ENCODE assay signal across 14 cellular contexts in the genomic region with DNA sequence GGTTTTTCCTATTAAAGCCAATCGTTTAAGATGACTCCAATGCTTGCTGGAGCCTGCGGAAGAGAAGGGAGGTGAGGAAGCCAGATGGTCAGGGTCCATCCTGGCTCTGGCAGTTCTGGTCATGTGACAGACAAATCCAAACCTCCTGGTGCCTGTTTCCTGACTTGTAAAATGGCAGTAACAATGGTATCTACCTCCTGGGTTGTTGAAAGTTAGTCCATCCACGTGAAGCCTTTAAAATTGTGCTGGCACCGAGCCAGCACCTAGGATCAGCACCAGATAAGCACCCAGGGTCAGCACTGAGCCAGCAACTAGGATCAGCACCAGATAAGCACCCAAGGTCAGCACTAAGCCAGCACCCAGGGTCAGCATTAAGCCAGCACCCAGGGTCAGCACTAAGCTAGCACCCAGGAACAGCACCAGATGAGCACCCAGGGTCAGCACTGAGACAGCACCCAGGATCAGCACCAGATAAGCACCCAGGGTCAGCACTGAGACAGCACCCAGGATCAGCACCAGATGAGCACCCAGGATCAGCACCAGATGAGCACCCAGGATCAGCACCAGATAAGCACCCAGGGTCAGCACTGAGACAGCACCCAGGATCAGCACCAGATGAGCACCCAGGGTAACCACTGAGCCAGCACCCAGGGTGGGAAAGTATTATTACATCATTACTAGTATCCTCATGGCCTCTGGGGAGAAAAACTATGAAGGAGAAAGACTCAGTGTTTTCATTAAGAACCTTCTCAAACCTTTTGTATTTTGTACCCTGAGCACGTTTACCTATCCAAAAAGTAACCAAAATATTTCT. TPM values are rescaled to one million over a fixed set of nuclear protein-coding genes. Genes with fewer than 3 reads are reported as not detected.
A peak's percentile ranks its signal among the peaks of the same experiment; 100 is the strongest.
DNase-seq lines count a peak whose midpoint lies in the region; ATAC-seq, FAIRE-seq and TF ChIP-seq lines count a peak whose summit lies in the region.
"Had no signal": no experiment of that assay in that cellular context is flagged by ENCODE, and none has a peak within 500 bp of the region (broad histone marks: within the 10 kb centered on the region; RNA-seq: fewer than 3 reads in every experiment).

No MANE protein-coding gene starts in this region.

- H3K27ac Mint-ChIP-seq in CD14-positive monocyte (peak overlapping the region; percentile 68 to 100 (median 86)), IgD-negative memory B cell (peak overlapping the region in 2 of 3 donors; percentile 53 to 63)
- no peak overlapping the region for H3K27ac Mint-ChIP-seq in activated CD4-positive, alpha-beta T cell treated with anti-CD3 and anti-CD28 coated beads for 36 hours
- H3K27ac Mint-ChIP-seq: activated CD4-positive, alpha-beta memory T cell treated with anti-CD3 and anti-CD28 coated beads, Interleukin-2, amount 10 ng/mL, durations not matched to agents 7 days and 5 days had no signal

- H3K79me2 ChIP-seq in GM12878 (ENCODE audit: control insufficient read depth, insufficient read depth, low read length): peaks cover 42% of the 10 kb centered on the region

- 89% methylated on average over 5 of the region's 5 CpGs for WGBS in GM12878 (ENCODE audit: insufficient coverage, insufficient replicate concordance, low lambda C conversion rate, missing lambda C conversion rate)

- TF ChIP-seq POLR2A in GM12878 (IDR thresholded peaks at IDR 0.05; ENCODE audit: low read depth, low read length): no peak

- no peak for TF ChIP-seq EP300 in GM12878 (IDR thresholded peaks at IDR 0.05; ENCODE audit: borderline replicate concordance in 1 of 2, control insufficient read depth in 1 of 2, low read depth in 2 of 2, low read length in 2 of 2)

- no peaks in the 10 kb centered on the region for H3K27me3 Mint-ChIP-seq in CD14-positive monocyte (ENCODE audit: low read depth in 3 of 3)
- H3K27me3 Mint-ChIP-seq in IgD-negative memory B cell: no peaks in the 10 kb centered on the region
- no peaks in the 10 kb centered on the region for H3K27me3 Mint-ChIP-seq in activated CD4-positive, alpha-beta T cell treated with anti-CD3 and anti-CD28 coated beads for 36 hours
- H3K27me3 Mint-ChIP-seq: activated CD4-positive, alpha-beta memory T cell treated with anti-CD3 and anti-CD28 coated beads, Interleukin-2, amount 10 ng/mL, durations not matched to agents 7 days and 5 days had no signal

- H3K4me1 Mint-ChIP-seq in CD14-positive monocyte (peaks cover 94% of the 10 kb centered on the region), IgD-negative memory B cell (peaks cover 30 to 36% (median 34%) of the 10 kb centered on the region in 3 donors)
- H3K4me1 Mint-ChIP-seq in activated CD4-positive, alpha-beta T cell treated with anti-CD3 and anti-CD28 coated beads for 36 hours: peaks cover 20% of the 10 kb centered on the region

- H3K4me3 Mint-ChIP-seq in CD14-positive monocyte (peak overlapping the region in 1 of 2 donors; percentile 77), IgD-negative memory B cell (peak overlapping the region in 1 of 4 donors; percentile 86)
- no peak overlapping the region for H3K4me3 Mint-ChIP-seq in activated CD4-positive, alpha-beta T cell treated with anti-CD3 and anti-CD28 coated beads for 36 hours
- H3K4me3 Mint-ChIP-seq: activated CD4-positive, alpha-beta memory T cell treated with anti-CD3 and anti-CD28 coated beads, Interleukin-2, amount 10 ng/mL, durations not matched to agents 7 days and 5 days had no signal

- H3K27me3 ChIP-seq in GM12878 (replicated peaks in 1 of 2; ENCODE audit: control insufficient read depth in 2 of 2, insufficient read depth in 2 of 2, low read length in 1 of 2): no peaks in the 10 kb centered on the region

- no peaks in the 10 kb centered on the region for H4K20me1 ChIP-seq in GM12878 (ENCODE audit: control insufficient read depth, insufficient read depth)

- DNase-seq in CD14-positive monocyte (ENCODE audit: low spot score) (no peak), GM12878 (ENCODE audit: low read depth, low spot score) (no peak), islet precursor cell (peak; percentile 42), kidney tubule cell (ENCODE audit: low spot score) (no peak)
- DNase-seq in activated CD4-positive, alpha-beta T cell treated with anti-CD3 and anti-CD28 coated beads for 36 hours: no peak
- DNase-seq in stimulated activated CD4-positive, alpha-beta T cell treated with anti-CD3 and anti-CD28 coated beads, Interleukin-4, amount 100 ng/mL, for 24 hours: no peak
- DNase-seq: activated CD4-positive, alpha-beta memory T cell treated with anti-CD3 and anti-CD28 coated beads, Interleukin-2, amount 10 ng/mL, durations not matched to agents 7 days and 5 days; foreskin melanocyte; NCI-H2081; NCI-H774; SW 1271 had no signal

- peaks cover 14 to 26% of the 10 kb centered on the region in 2 donors for H3K36me3 Mint-ChIP-seq in CD14-positive monocyte
- peaks cover 2% of the 10 kb centered on the region for H3K36me3 Mint-ChIP-seq in IgD-negative memory B cell
- H3K36me3 Mint-ChIP-seq in activated CD4-positive, alpha-beta T cell treated with anti-CD3 and anti-CD28 coated beads for 36 hours (ENCODE audit: low read depth): no peaks in the 10 kb centered on the region

- intact Hi-C loops in CD14-positive monocyte (cut with micrococcal nuclease): no loop called here
- intact Hi-C loops in GM12878 (cut with micrococcal nuclease; ENCODE audit: unreplicated experiment): no loop called here
- intact Hi-C loops in activated CD4-positive, alpha-beta T cell treated with anti-CD3 and anti-CD28 coated beads for 36 hours (cut with DNase I, micrococcal nuclease): no loop called here

- peak overlapping the region; percentile 34; the same call in 1 of the 2 replicates for H3K4me2 ChIP-seq in GM12878 (ENCODE audit: control insufficient read depth, insufficient read depth)

- no peak overlapping the region for H2AFZ ChIP-seq in GM12878 (ENCODE audit: control insufficient read depth, low read depth, low read length)

- FAIRE-seq in GM12878 (lab: Jason Lieb, UNC): no peak
- FAIRE-seq: endometrium had no signal

- H3K9me3 Mint-ChIP-seq in CD14-positive monocyte (peaks cover 0 to 3% (median 0%) of the 10 kb centered on the region in 7 donors), IgD-negative memory B cell (no peaks in the 10 kb centered on the region)
- no peaks in the 10 kb centered on the region for H3K9me3 Mint-ChIP-seq in activated CD4-positive, alpha-beta T cell treated with anti-CD3 and anti-CD28 coated beads for 36 hours (ENCODE audit: low read depth)
- H3K9me3 Mint-ChIP-seq: activated CD4-positive, alpha-beta memory T cell treated with anti-CD3 and anti-CD28 coated beads, Interleukin-2, amount 10 ng/mL, durations not matched to agents 7 days and 5 days had no signal

- no peaks in the 10 kb centered on the region; a peak in 1 of 4 replicates for H3K36me3 ChIP-seq in GM12878 (ENCODE audit: control insufficient read depth in 2 of 2, insufficient read depth in 2 of 2, low read length in 1 of 2)

- H3K9me3 ChIP-seq in GM12878 (replicated peaks; ENCODE audit: control insufficient read depth, insufficient read depth, low read length): no peaks in the 10 kb centered on the region

- in situ Hi-C loops in GM12878 (cut with MboI): no loop called here

- no peak for ATAC-seq in GM12878
- ATAC-seq in HG03159 (IDR thresholded peaks at IDR 0.05; ENCODE audit: unreplicated experiment): no peak
- ATAC-seq in activated CD4-positive, alpha-beta T cell treated with anti-CD3 and anti-CD28 coated beads for 36 hours: no peak

- TF ChIP-seq CTCF in CD14-positive monocyte (IDR thresholded peaks at IDR 0.05) (no peak), GM12878 (IDR thresholded peaks at IDR 0.05 in 2 of 3, conservative IDR thresholded peaks at IDR 0.05 in 1 of 3; ENCODE audit: control insufficient read depth in 2 of 3, extremely low read depth in 1 of 3, insufficient read depth in 1 of 3, low read depth in 3 of 3, low read length in 3 of 3) (no peak)

- BruUV-seq in GM12878 (replicated peaks; lab: Mats Ljungman, UMichigan): no TSS peak

- H3K4me3 ChIP-seq in GM12878: no peak overlapping the region

- H3K4me1 ChIP-seq in GM12878 (ENCODE audit: control insufficient read depth, insufficient read depth, low read length): peaks cover 25% of the 10 kb centered on the region

- SMC1A ChIA-PET in GM12878 (lab: Charles Lee; ENCODE audit: uncharacterized antibody, unreplicated experiment): no interaction called here

- no peak overlapping the region for H3K9ac ChIP-seq in GM12878 (ENCODE audit: control insufficient read depth, insufficient read depth, low read length)

- CTCF ChIA-PET in GM12878 (lab: Yijun Ruan, JAX): interaction anchor here (0.6 kb wide), 1 partner anchor 797 kb away, joined by 4 read pairs; no protein-coding TSS in a partner anchor
- CTCF ChIA-PET in activated CD4-positive, alpha-beta T cell treated with anti-CD3 and anti-CD28 coated beads for 36 hours (lab: Charles Lee): interaction anchor here (1.2 kb wide), 1 partner anchor 15 kb away, joined by 5 read pairs; no protein-coding TSS in a partner anchor

- POLR2A ChIA-PET in GM12878 (lab: Charles Lee): no interaction called here
- POLR2A ChIA-PET in activated CD4-positive, alpha-beta T cell treated with anti-CD3 and anti-CD28 coated beads for 36 hours (lab: Charles Lee): no interaction called here

- H3K27ac ChIP-seq in GM12878 (ENCODE audit: control insufficient read depth, insufficient read depth): 0 out of 2 replicates have a peak overlapping the region, but pooled peaks have one; percentile 1

- RAD21 ChIA-PET in GM12878 (lab: Charles Lee; ENCODE audit: unreplicated experiment): no interaction called here

- no peak for TF ChIP-seq RAD21 in GM12878 (IDR thresholded peaks at IDR 0.05; ENCODE audit: insufficient read depth, low read depth, low read length)

RNA-seq across cellular contexts. Expression of a gene that starts 17.2 kb away (rescaled TPM):
- polyA plus RNA-seq in CD14-positive monocyte (10 to 100 TPM; 14.0 to 15.6 TPM), IgD-negative memory B cell (3.3 TPM), GM12878 (2011; rRNA removed) (38.7 and 58.2 TPM in 2 replicates), GM12878 (2014; fragmentation: Illumina TruSeq; extraction: Trizol) (13.4 and 47.4 TPM in 2 replicates), GM12878 (2014; fragmentation: Nextera tagmentation; extraction: Ambion mirVana) (1 to 10 TPM; 3.6 to 9.2 TPM), GM12878 (2014; rRNA removed) (114 and 120 TPM in 2 replicates), GM12878 (2016; fragmentation: Nextera tagmentation; extraction: Ambion mirVana) (10 to 100 TPM; 14.2 to 16.3 TPM)
- total RNA-seq in GM12878 (2013; cell fraction: nucleolus; rRNA removed): 25.3 and 27.5 TPM in 2 replicates
- total RNA-seq in GM12878 (2014; rRNA removed) (99.8 and 102 TPM in 2 replicates), GM12878 (2014; rRNA removed; fragmentation: Illumina TruSeq; extraction: Trizol) (39.2 and 45.2 TPM in 2 replicates), GM12878 (2021) (125 and 127 TPM in 2 replicates)
- 23.2 TPM for polyA plus RNA-seq in GM12878 (2011; ENCODE audit: low read depth)
- polyA plus RNA-seq in GM12878 (2011; cell fraction: cytosol; rRNA removed): 79.0 and 81.0 TPM in 2 replicates
- polyA plus RNA-seq in GM12878 (2011; cell fraction: nucleus; rRNA removed): 65.6 and 80.7 TPM in 2 replicates
- polyA plus RNA-seq in GM12878 (2012): 57.8 and 60.4 TPM in 2 replicates
- polyA minus RNA-seq in GM12878 (2011; rRNA and poly(A)+ RNA removed): 26.4 and 47.9 TPM in 2 replicates
- 20.2 and 21.9 TPM in 2 replicates for polyA minus RNA-seq in GM12878 (2011; cell fraction: cytosol; rRNA and poly(A)+ RNA removed)
- 10.3 and 17.9 TPM in 2 replicates for polyA minus RNA-seq in GM12878 (2011; cell fraction: nucleus; rRNA and poly(A)+ RNA removed)
- total RNA-seq in activated CD4-positive, alpha-beta T cell treated with anti-CD3 and anti-CD28 coated beads for 36 hours: 10 to 100 TPM; 24.8 to 29.6 TPM

RNA-seq across cellular contexts. Expression of a gene that starts 59.8 kb away (rescaled TPM):
- polyA plus RNA-seq in CD14-positive monocyte: 10 to 100 TPM; 23.4 to 28.4 TPM
- polyA plus RNA-seq in IgD-negative memory B cell: 43.9 TPM
- 87.1 and 92.4 TPM in 2 replicates for total RNA-seq in GM12878 (2013; cell fraction: nucleolus; rRNA removed)
- total RNA-seq in GM12878 (2014; rRNA removed): 79.0 and 83.2 TPM in 2 replicates
- total RNA-seq in GM12878 (2014; rRNA removed; fragmentation: Illumina TruSeq; extraction: Trizol): 79.3 and 84.3 TPM in 2 replicates
- 117 and 125 TPM in 2 replicates for total RNA-seq in GM12878 (2021)
- polyA plus RNA-seq in GM12878 (2011; ENCODE audit: low read depth): 26.3 TPM
- 46.4 and 49.5 TPM in 2 replicates for polyA plus RNA-seq in GM12878 (2011; rRNA removed)
- 33.5 and 36.6 TPM in 2 replicates for polyA plus RNA-seq in GM12878 (2011; cell fraction: cytosol; rRNA removed)
- polyA plus RNA-seq in GM12878 (2011; cell fraction: nucleus; rRNA removed): 39.1 and 47.0 TPM in 2 replicates
- 39.6 and 44.2 TPM in 2 replicates for polyA plus RNA-seq in GM12878 (2012)
- polyA plus RNA-seq in GM12878 (2014; fragmentation: Illumina TruSeq; extraction: Trizol): 82.5 and 91.0 TPM in 2 replicates
- 10 to 100 TPM; 36.8 to 43.4 TPM for polyA plus RNA-seq in GM12878 (2014; fragmentation: Nextera tagmentation; extraction: Ambion mirVana)
- polyA plus RNA-seq in GM12878 (2014; rRNA removed): 66.9 and 71.3 TPM in 2 replicates
- 10 to 100 TPM; 78.7 to 89.4 TPM for polyA plus RNA-seq in GM12878 (2016; fragmentation: Nextera tagmentation; extraction: Ambion mirVana)
- 80.2 and 102 TPM in 2 replicates for polyA minus RNA-seq in GM12878 (2011; rRNA and poly(A)+ RNA removed)
- polyA minus RNA-seq in GM12878 (2011; cell fraction: cytosol; rRNA and poly(A)+ RNA removed): 19.0 and 23.5 TPM in 2 replicates
- 29.1 and 45.1 TPM in 2 replicates for polyA minus RNA-seq in GM12878 (2011; cell fraction: nucleus; rRNA and poly(A)+ RNA removed)
- total RNA-seq in activated CD4-positive, alpha-beta T cell treated with anti-CD3 and anti-CD28 coated beads for 36 hours: 100 to 1,000 TPM; 136 to 141 TPM
